Comparison of ENCODE assay signal across 8 cellular contexts in the genomic region with DNA sequence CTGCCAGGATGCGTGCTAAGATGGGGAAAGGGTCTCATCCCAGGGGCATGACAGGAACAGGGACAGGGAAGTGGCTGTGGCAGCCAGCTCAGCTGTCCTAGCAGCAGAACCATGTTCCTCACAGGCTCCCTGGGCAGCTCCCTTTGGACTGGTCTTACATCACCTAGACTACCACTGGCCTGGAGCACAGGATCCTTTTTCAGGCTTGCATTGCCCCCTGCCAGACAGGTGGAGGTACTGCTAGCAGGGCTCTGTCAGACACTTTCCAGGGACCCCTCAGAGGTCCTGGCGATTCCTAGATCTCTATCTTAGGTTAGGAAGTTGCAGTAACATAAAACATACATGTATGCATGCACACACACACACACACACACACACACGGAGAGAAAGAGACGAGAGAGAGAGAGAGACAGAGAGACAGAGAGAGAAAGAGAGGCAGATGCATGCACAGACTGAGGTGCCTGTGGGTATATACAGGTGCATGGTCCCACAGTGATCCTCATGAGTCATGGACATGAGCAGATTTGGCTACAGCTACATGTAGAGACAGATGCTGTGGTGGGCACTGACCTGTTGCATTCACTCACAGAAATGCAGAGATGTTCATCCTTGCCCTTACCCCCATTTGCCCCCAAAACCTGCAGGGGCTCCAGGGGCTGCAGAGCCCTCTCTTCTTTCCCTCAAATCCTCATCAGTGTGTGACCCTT.
DNase-seq lines count a peak whose midpoint lies in the region; ATAC-seq and TF ChIP-seq lines count a peak whose summit lies in the region.

No MANE protein-coding gene starts in this region.

- H3K27ac ChIP-seq in body of pancreas (no peak overlapping the region), liver (ENCODE audit: low read depth in 1 of 2, low read length in 2 of 2) (no peak overlapping the region)
- no peak overlapping the region for H3K27ac ChIP-seq in CD4-positive, alpha-beta memory T cell (ENCODE audit: low read depth, low read length)

- H3K79me2 ChIP-seq in Loucy (ENCODE audit: insufficient read depth, low read length), result no peaks in the 10 kb centered on the region

- H3K4me2 ChIP-seq in Loucy (ENCODE audit: low read depth, low read length, poor library complexity, severe bottlenecking), result no peak overlapping the region

- CTCF ChIA-PET in CD4-positive, alpha-beta memory T cell (lab: Charles Lee; ENCODE audit: partially characterized antibody), result no interaction called here

- no peaks in the 10 kb centered on the region for H3K4me1 ChIP-seq in Loucy (ENCODE audit: insufficient read depth, low read length, poor library complexity, severe bottlenecking)
- H3K4me1 ChIP-seq in body of pancreas, result no peaks in the 10 kb centered on the region
- peaks cover 0 to 2% (median under 1%) of the 10 kb centered on the region in 4 donors for H3K4me1 ChIP-seq in liver (ENCODE audit: control insufficient read depth in 4 of 4, insufficient read depth in 4 of 4, low read length in 3 of 4)
- no peaks in the 10 kb centered on the region for H3K4me1 ChIP-seq in CD4-positive, alpha-beta memory T cell (ENCODE audit: insufficient read depth, low read length)

- H3K9ac ChIP-seq in Loucy (ENCODE audit: low read depth, low read length, poor library complexity, severe bottlenecking), result no peak overlapping the region
- no peak overlapping the region for H3K9ac ChIP-seq in liver (ENCODE audit: low read depth in 1 of 2, low read length in 2 of 2)

- TF ChIP-seq CTCF in CD14-positive monocyte (IDR thresholded peaks at IDR 0.05), result peak; percentile 53
- peak; percentile 60 for TF ChIP-seq CTCF in Loucy (conservative IDR thresholded peaks at IDR 0.05; ENCODE audit: low read length)
- TF ChIP-seq CTCF in body of pancreas (IDR thresholded peaks at IDR 0.05), result peak in 6 of 7 experiments; percentile 26 to 70 (median 64)
- TF ChIP-seq CTCF in liver (IDR thresholded peaks at IDR 0.05; ENCODE audit: low read depth, low read length, missing input control), result peak; percentile 67

- intact Hi-C loops in CD14-positive monocyte (cut with micrococcal nuclease) (loop anchor here in 1 of 2 donors (5.0 kb wide), 1 partner anchor 204 kb away; no protein-coding TSS in a partner anchor), body of pancreas (cut with DNase I) (no loop called here), posterior vena cava (cut with DNase I) (loop anchor here in 1 of 2 donors (10.0 kb wide), 1 partner anchor 516 kb away; no protein-coding TSS in a partner anchor)
- intact Hi-C loops in CD4-positive, alpha-beta memory T cell (cut with micrococcal nuclease), result no loop called here

- H3K4me3 ChIP-seq in Loucy (ENCODE audit: low read length, poor library complexity, severe bottlenecking) (no peak overlapping the region), body of pancreas (no peak overlapping the region), liver (ENCODE audit: low read depth in 1 of 3, low read length in 3 of 3) (no peak overlapping the region)
- no peak overlapping the region for H3K4me3 ChIP-seq in CD4-positive, alpha-beta memory T cell (ENCODE audit: low read length in 2 of 2)

- no peaks in the 10 kb centered on the region for H3K9me3 ChIP-seq in Loucy (ENCODE audit: insufficient read depth, low read depth, low read length)
- H3K9me3 ChIP-seq in body of pancreas, result no peaks in the 10 kb centered on the region
- H3K9me3 ChIP-seq in liver (ENCODE audit: control insufficient read depth in 4 of 4, low read length in 3 of 4), result no peaks in the 10 kb centered on the region
- H3K9me3 ChIP-seq in CD4-positive, alpha-beta memory T cell (ENCODE audit: control insufficient read depth in 1 of 2, low read length in 2 of 2), result no peaks in the 10 kb centered on the region

- peak; percentile 61 for DNase-seq in CD14-positive monocyte (ENCODE audit: low spot score)
- peak; percentile 45 to 64 (median 58) for DNase-seq in body of pancreas
- DNase-seq in NCI-H2196 treated with DMSO at 0.1 percent for 48 hours (lab: John Stamatoyannopoulos, UW; ENCODE audit: unreplicated experiment), result no peak
- no peak for DNase-seq in posterior vena cava (ENCODE audit: low spot score)
- DNase-seq in CD4-positive, alpha-beta memory T cell, result no peak

- H3K27ac Mint-ChIP-seq in CD14-positive monocyte, result peak overlapping the region in 1 of 7 donors; percentile 43
- H3K27ac Mint-ChIP-seq in CD4-positive, alpha-beta memory T cell, result no peak overlapping the region

- H4K20me1 ChIP-seq in Loucy (ENCODE audit: insufficient read depth, low read length, poor library complexity, severe bottlenecking), result no peaks in the 10 kb centered on the region

- H3K9me3 Mint-ChIP-seq in CD14-positive monocyte, result no peaks in the 10 kb centered on the region
- H3K9me3 Mint-ChIP-seq in CD4-positive, alpha-beta memory T cell, result no peaks in the 10 kb centered on the region

- H3K36me3 ChIP-seq in Loucy (ENCODE audit: insufficient read depth, low read length) (no peaks in the 10 kb centered on the region), body of pancreas (replicated peaks in 1 of 2; ENCODE audit: insufficient read depth in 1 of 2, low read depth in 2 of 2) (no peaks in the 10 kb centered on the region), liver (ENCODE audit: control insufficient read depth in 4 of 4, insufficient read depth in 3 of 4, low read depth in 1 of 4, low read length in 3 of 4) (peaks cover 0 to 26% (median 7%) of the 10 kb centered on the region in 4 donors)
- no peaks in the 10 kb centered on the region for H3K36me3 ChIP-seq in CD4-positive, alpha-beta memory T cell (ENCODE audit: insufficient read depth, low read length)

- peaks cover 27 to 33% of the 10 kb centered on the region in 2 donors for H3K36me3 Mint-ChIP-seq in CD14-positive monocyte
- no peaks in the 10 kb centered on the region for H3K36me3 Mint-ChIP-seq in CD4-positive, alpha-beta memory T cell

- WGBS in body of pancreas, 2 donors, result 29 to 55% methylated on average over 3 to 4 of the region's 4 CpGs
- 62% methylated on average over 4 of the region's 4 CpGs for WGBS in liver

- TF ChIP-seq RAD21 in liver (IDR thresholded peaks at IDR 0.05), result peak; percentile 82 to 91

- H3K9me2 ChIP-seq in Loucy (replicated peaks; ENCODE audit: low read depth, low read length), result no peaks in the 10 kb centered on the region

- POLR2A ChIA-PET in CD4-positive, alpha-beta memory T cell (lab: Charles Lee; ENCODE audit: partially characterized antibody), result no interaction called here

- no peak for TF ChIP-seq POLR2A in body of pancreas (IDR thresholded peaks at IDR 0.05)

- H3K4me1 Mint-ChIP-seq in CD14-positive monocyte, result peaks cover 9% of the 10 kb centered on the region
- H3K4me1 Mint-ChIP-seq in CD4-positive, alpha-beta memory T cell, result no peaks in the 10 kb centered on the region

- ATAC-seq in GM18511 (IDR thresholded peaks at IDR 0.05; ENCODE audit: unreplicated experiment), result peak; percentile 74
- peak; percentile 68 for ATAC-seq in body of pancreas

- H3F3A ChIP-seq in Loucy (ENCODE audit: low read depth), result no peaks in the 10 kb centered on the region

- H3K27me3 ChIP-seq in Loucy (ENCODE audit: insufficient read depth, low read length, poor library complexity, severe bottlenecking) (no peaks in the 10 kb centered on the region), body of pancreas (no peaks in the 10 kb centered on the region), liver (ENCODE audit: control insufficient read depth in 4 of 4, insufficient read depth in 4 of 4, low read length in 3 of 4) (no peaks in the 10 kb centered on the region)
- H3K27me3 ChIP-seq in CD4-positive, alpha-beta memory T cell (ENCODE audit: insufficient read depth, low read length), result no peaks in the 10 kb centered on the region

- H2AFZ ChIP-seq in Loucy (ENCODE audit: low read length), result no peak overlapping the region

- peaks cover 0 to 4% (median 0%) of the 10 kb centered on the region in 3 donors for H3K27me3 Mint-ChIP-seq in CD14-positive monocyte (ENCODE audit: low read depth in 3 of 3)
- H3K27me3 Mint-ChIP-seq in CD4-positive, alpha-beta memory T cell, result no peaks in the 10 kb centered on the region

- H3K4me3 Mint-ChIP-seq in CD14-positive monocyte, result no peak overlapping the region
- no peak overlapping the region for H3K4me3 Mint-ChIP-seq in CD4-positive, alpha-beta memory T cell

TF ChIP-seq in liver, 16 proteins besides CTCF, POLR2A, EP300 and RAD21:
- TF ChIP-seq, protein P1, sequence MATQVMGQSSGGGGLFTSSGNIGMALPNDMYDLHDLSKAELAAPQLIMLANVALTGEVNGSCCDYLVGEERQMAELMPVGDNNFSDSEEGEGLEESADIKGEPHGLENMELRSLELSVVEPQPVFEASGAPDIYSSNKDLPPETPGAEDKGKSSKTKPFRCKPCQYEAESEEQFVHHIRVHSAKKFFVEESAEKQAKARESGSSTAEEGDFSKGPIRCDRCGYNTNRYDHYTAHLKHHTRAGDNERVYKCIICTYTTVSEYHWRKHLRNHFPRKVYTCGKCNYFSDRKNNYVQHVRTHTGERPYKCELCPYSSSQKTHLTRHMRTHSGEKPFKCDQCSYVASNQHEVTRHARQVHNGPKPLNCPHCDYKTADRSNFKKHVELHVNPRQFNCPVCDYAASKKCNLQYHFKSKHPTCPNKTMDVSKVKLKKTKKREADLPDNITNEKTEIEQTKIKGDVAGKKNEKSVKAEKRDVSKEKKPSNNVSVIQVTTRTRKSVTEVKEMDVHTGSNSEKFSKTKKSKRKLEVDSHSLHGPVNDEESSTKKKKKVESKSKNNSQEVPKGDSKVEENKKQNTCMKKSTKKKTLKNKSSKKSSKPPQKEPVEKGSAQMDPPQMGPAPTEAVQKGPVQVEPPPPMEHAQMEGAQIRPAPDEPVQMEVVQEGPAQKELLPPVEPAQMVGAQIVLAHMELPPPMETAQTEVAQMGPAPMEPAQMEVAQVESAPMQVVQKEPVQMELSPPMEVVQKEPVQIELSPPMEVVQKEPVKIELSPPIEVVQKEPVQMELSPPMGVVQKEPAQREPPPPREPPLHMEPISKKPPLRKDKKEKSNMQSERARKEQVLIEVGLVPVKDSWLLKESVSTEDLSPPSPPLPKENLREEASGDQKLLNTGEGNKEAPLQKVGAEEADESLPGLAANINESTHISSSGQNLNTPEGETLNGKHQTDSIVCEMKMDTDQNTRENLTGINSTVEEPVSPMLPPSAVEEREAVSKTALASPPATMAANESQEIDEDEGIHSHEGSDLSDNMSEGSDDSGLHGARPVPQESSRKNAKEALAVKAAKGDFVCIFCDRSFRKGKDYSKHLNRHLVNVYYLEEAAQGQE (IDR thresholded peaks at IDR 0.05), result no peak
- TF ChIP-seq HNF4A (conservative IDR thresholded peaks at IDR 0.05), result peak in 1 of 2 donors; percentile 32
- no peak for TF ChIP-seq GABPA (IDR thresholded peaks at IDR 0.05 in 1 of 2, conservative IDR thresholded peaks at IDR 0.05 in 1 of 2)

Comparison
In these comparisons a context has a peak if more than half of its experiments do, and no peak if none do; other contexts are left out.
1. DNase-seq: peak in CD14-positive monocyte (single experiment) and body of pancreas (4 of 4); none in NCI-H2196 treated with DMSO at 0.1 percent for 48 hours (single experiment), posterior vena cava (single experiment) and CD4-positive, alpha-beta memory T cell (0 of 5).
2. Peak in every context shown above with its lines, with median percentiles within 50 percentile points of each other: CTCF ChIP-seq.